ENCODE assay signal across 8 cellular contexts in genomic region chr3:152272771-152273242, GRCh38. TPM values are rescaled to one million over a fixed set of nuclear protein-coding genes. Genes with fewer than 3 reads are reported as not detected.
DNase-seq lines count a peak whose midpoint lies in the region; ATAC-seq, FAIRE-seq and TF ChIP-seq lines count a peak whose summit lies in the region.

No MANE protein-coding gene starts in this region.

- DNase-seq in GM12891 (ENCODE audit: insufficient read length, low spot score) (no peak), SJSA1 (ENCODE audit: low read depth in 1 of 2, low spot score in 2 of 2) (peak; percentile 63 to 85), smooth muscle cell (lab: John Stamatoyannopoulos, UW; ENCODE audit: unreplicated experiment) (no peak), kidney glomerular epithelial cell (lab: John Stamatoyannopoulos, UW) (no peak), GM10266 (ENCODE audit: extremely low spot score) (no peak)
- DNase-seq in effector memory CD4-positive, alpha-beta T cell = peak in 1 of 3 donors; percentile 19

- H3K36me3 ChIP-seq in SJSA1 (peaks cover 31% of the 10 kb centered on the region), smooth muscle cell (ENCODE audit: low read depth) (no peaks in the 10 kb centered on the region)
- H3K36me3 ChIP-seq in effector memory CD4-positive, alpha-beta T cell (ENCODE audit: control insufficient read depth, insufficient read depth, low read length) = no peaks in the 10 kb centered on the region

- no peak for ATAC-seq in GM19324 (IDR thresholded peaks at IDR 0.05; ENCODE audit: low FRiP score, unreplicated experiment)
- ATAC-seq in HG03135 (IDR thresholded peaks at IDR 0.05; ENCODE audit: unreplicated experiment) = no peak

- no peak overlapping the region for H3K9ac ChIP-seq in smooth muscle cell (ENCODE audit: low read depth)

- peak; percentile 64 for FAIRE-seq in GM12891 (lab: Jason Lieb, UNC)

- H3K79me2 ChIP-seq in smooth muscle cell (ENCODE audit: low read depth) = peaks cover 87% of the 10 kb centered on the region

- peaks cover 54% of the 10 kb centered on the region for H3K4me1 ChIP-seq in SJSA1 (replicated peaks)
- H3K4me1 ChIP-seq in effector memory CD4-positive, alpha-beta T cell (ENCODE audit: control insufficient read depth, insufficient read depth, low read length, poor library complexity, severe bottlenecking) = peaks cover 27% of the 10 kb centered on the region
- H3K4me1 ChIP-seq in smooth muscle cell (ENCODE audit: low read depth) = peaks cover 24% of the 10 kb centered on the region

- H3K9me3 ChIP-seq in SJSA1 (replicated peaks) = no peaks in the 10 kb centered on the region
- no peaks in the 10 kb centered on the region for H3K9me3 ChIP-seq in effector memory CD4-positive, alpha-beta T cell (ENCODE audit: control insufficient read depth, low read length)
- no peaks in the 10 kb centered on the region for H3K9me3 ChIP-seq in smooth muscle cell (replicated peaks; ENCODE audit: low read depth)

- H3F3A ChIP-seq in smooth muscle cell (ENCODE audit: low read depth) = peaks cover 10% of the 10 kb centered on the region

- no peak overlapping the region for H2AFZ ChIP-seq in smooth muscle cell (ENCODE audit: low read depth)

- H3K4me2 ChIP-seq in smooth muscle cell = peak overlapping the region; percentile 91

- H3K4me3 ChIP-seq in SJSA1 (no peak overlapping the region), smooth muscle cell (peak overlapping the region; percentile 84)
- peak overlapping the region; percentile 44 for H3K4me3 ChIP-seq in effector memory CD4-positive, alpha-beta T cell (ENCODE audit: insufficient read depth, low read depth, low read length, poor library complexity, severe bottlenecking)

- peaks cover 79% of the 10 kb centered on the region for H4K20me1 ChIP-seq in smooth muscle cell (ENCODE audit: low read depth)

- 60% methylated on average over 3 of the region's 3 CpGs for WGBS in smooth muscle cell (ENCODE audit: low lambda C conversion rate)

- TF ChIP-seq CTCF in smooth muscle cell (IDR thresholded peaks at IDR 0.05; ENCODE audit: borderline replicate concordance, insufficient read depth, poor library complexity, severe bottlenecking) (no peak), GM10266 (IDR thresholded peaks at IDR 0.05; ENCODE audit: control insufficient read depth, insufficient read depth, low read depth, missing control alignments) (no peak)

- H3K27ac ChIP-seq in SJSA1 (peak overlapping the region; percentile 97), smooth muscle cell (ENCODE audit: low read depth) (peak overlapping the region; percentile 3)
- H3K27ac ChIP-seq in effector memory CD4-positive, alpha-beta T cell (ENCODE audit: insufficient read depth, low read length, poor library complexity, severe bottlenecking) = peak overlapping the region; percentile 98

- H3K27me3 ChIP-seq in SJSA1 (replicated peaks) (no peaks in the 10 kb centered on the region), smooth muscle cell (ENCODE audit: low read depth) (no peaks in the 10 kb centered on the region)
- H3K27me3 ChIP-seq in effector memory CD4-positive, alpha-beta T cell (replicated peaks; ENCODE audit: control insufficient read depth, insufficient read depth, low read length, poor library complexity, severe bottlenecking) = no peaks in the 10 kb centered on the region

- TF ChIP-seq POLR2A in GM12891 (IDR thresholded peaks at IDR 0.05; ENCODE audit: low read depth, low read length) = 0 out of 2 replicates have a peak, but pooled peaks have one; percentile 34

TF ChIP-seq in GM12891, 5 proteins besides CTCF, POLR2A, EP300 and RAD21:
- TF ChIP-seq POLR2AphosphoS5 (IDR thresholded peaks at IDR 0.05; ENCODE audit: low read depth, low read length) (no peak), TAF1 (IDR thresholded peaks at IDR 0.05; ENCODE audit: low read depth, low read length) (peak; percentile 25; the same call in 1 of the 2 replicates), POU2F2 (IDR thresholded peaks at IDR 0.05; ENCODE audit: low read depth, low read length) (no peak)
TF ChIP-seq in GM12891: peak in this region for 1.

RNA-seq across cellular contexts. Expression of gene MBNL1, which starts 4.1 kb away (rescaled TPM):
- polyA plus RNA-seq in GM12891 (2012; ENCODE audit: low read depth, missing spikeins) = 103 TPM
- total RNA-seq in SJSA1 (2014; rRNA removed; shearing (Covaris generic)) = 158 and 317 TPM in 2 replicates
- total RNA-seq in smooth muscle cell = 126 and 128 TPM in 2 replicates
- 19.5 and 22.0 TPM in 2 replicates for polyA plus RNA-seq in smooth muscle cell

Comparison
In these comparisons a context has a peak if more than half of its experiments do, and no peak if none do; other contexts are left out.
1. DNase-seq: peak in SJSA1 (2 of 2); none in GM12891 (single experiment), smooth muscle cell (single experiment), kidney glomerular epithelial cell (single experiment) and GM10266 (single experiment).
2. H3K27ac ChIP-seq: peak in every context shown above with its lines; median percentile 98 in effector memory CD4-positive, alpha-beta T cell; 97 in SJSA1; 3 in smooth muscle cell.